Comparison of ENCODE assay signal across 14 cellular contexts in the genomic region with DNA sequence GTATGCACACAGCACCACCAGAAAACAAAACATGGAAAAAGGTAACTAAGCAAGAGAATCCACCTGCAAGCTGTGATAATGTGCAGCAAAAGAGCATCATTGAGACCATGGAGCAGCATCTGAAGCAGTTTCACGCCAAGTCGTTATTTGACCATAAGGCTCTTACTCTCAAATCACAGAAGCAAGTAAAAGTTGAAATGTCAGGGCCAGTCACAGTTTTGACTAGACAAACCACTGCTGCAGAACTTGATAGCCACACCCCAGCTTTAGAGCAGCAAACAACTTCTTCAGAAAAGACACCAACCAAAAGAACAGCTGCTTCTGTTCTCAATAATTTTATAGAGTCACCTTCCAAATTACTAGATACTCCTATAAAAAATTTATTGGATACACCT.
A peak's percentile ranks its signal among the peaks of the same experiment; 100 is the strongest.
DNase-seq lines count a peak whose midpoint lies in the region; ATAC-seq and TF ChIP-seq lines count a peak whose summit lies in the region.
"Had no signal": no experiment of that assay in that cellular context is flagged by ENCODE, and none has a peak within 500 bp of the region (broad histone marks: within the 10 kb centered on the region; RNA-seq: fewer than 3 reads in every experiment).

No MANE protein-coding gene starts in this region.

- H3K9me3 ChIP-seq in left ventricle myocardium inferior (replicated peaks), result no peaks in the 10 kb centered on the region

- H3K27me3 ChIP-seq in left ventricle myocardium inferior (ENCODE audit: low read depth), result no peaks in the 10 kb centered on the region

- H3K36me3 Mint-ChIP-seq in IgD-negative memory B cell, result peaks cover 9% of the 10 kb centered on the region

- peaks cover 31% of the 10 kb centered on the region for H3K4me1 ChIP-seq in left ventricle myocardium inferior

- H3K4me1 Mint-ChIP-seq in IgD-negative memory B cell, result peaks cover 44 to 58% (median 48%) of the 10 kb centered on the region in 3 donors

- no peak for TF ChIP-seq CTCF in left ventricle myocardium inferior (IDR thresholded peaks at IDR 0.05; ENCODE audit: borderline replicate concordance)

- peak overlapping the region; percentile 45 to 85 (median 71) for H3K4me3 Mint-ChIP-seq in IgD-negative memory B cell

- H3K9me3 Mint-ChIP-seq in IgD-negative memory B cell, result no peaks in the 10 kb centered on the region

- no peak overlapping the region for H3K4me3 ChIP-seq in left ventricle myocardium inferior
- H3K4me3 ChIP-seq: PC-9 had no signal

- H3K27ac Mint-ChIP-seq in IgD-negative memory B cell, result peak overlapping the region in 1 of 3 donors; percentile 49

- ATAC-seq in GM18502 (IDR thresholded peaks at IDR 0.05; ENCODE audit: poor library complexity, unreplicated experiment), result peak; percentile 25
- peak; percentile 22 for ATAC-seq in GM21367 (IDR thresholded peaks at IDR 0.05; ENCODE audit: unreplicated experiment)
- peak; percentile 41 for ATAC-seq in HG02973 (IDR thresholded peaks at IDR 0.05; ENCODE audit: unreplicated experiment)

- DNase-seq in stimulated activated naive CD4-positive, alpha-beta T cell treated with Interleukin-2 at 50 U/mL for 16 hours (lab: John Stamatoyannopoulos, UW), result no peak
- DNase-seq in left ventricle myocardium inferior (no peak), SW480 (ENCODE audit: low spot score) (no peak), hippocampal formation (lab: John Stamatoyannopoulos, UW) (no peak)
- DNase-seq: activated T-cell treated with anti-CD3 and anti-CD28 coated beads, Interleukin-2, amount 50 U/mL, for 48 hours; amygdala; dermis blood vessel endothelial cell; NCI-H2171 treated with DMSO at 0.1 percent for 48 hours; PC-9; posterior cingulate gyrus had no signal

- peaks cover 26% of the 10 kb centered on the region for H3K36me3 ChIP-seq in left ventricle myocardium inferior

- no peak overlapping the region for H3K27ac ChIP-seq in left ventricle myocardium inferior (replicated peaks)
- H3K27ac ChIP-seq: PC-9 had no signal

- intact Hi-C loops in left ventricle myocardium inferior (cut with micrococcal nuclease), result no loop called here

- H3K27me3 Mint-ChIP-seq in IgD-negative memory B cell, result no peaks in the 10 kb centered on the region
